Comparison of ENCODE assay signal across 2 cellular contexts in genomic region chr1:121400108-121400507, GRCh38.
TF ChIP-seq lines count a peak whose summit lies in the region.

No MANE protein-coding gene starts in this region.

TF ChIP-seq in HEK293, 187 proteins besides CTCF, POLR2A, EP300 and RAD21:
- TF ChIP-seq ATF2 (tag by site-specific recombination; IDR thresholded peaks at IDR 0.05; ENCODE audit: low read depth) (peak; percentile 74; the same call in 1 of the 2 replicates), ZNF366 (tag by site-specific recombination; conservative IDR thresholded peaks at IDR 0.05) (peak; percentile 27), ZNF24 (tag by site-specific recombination; IDR thresholded peaks at IDR 0.05) (peak; percentile 54; the same call in 1 of the 2 replicates)
TF ChIP-seq in HEK293: peak in this region for 3; not testable (repeated sequence) for 184.

TF ChIP-seq in GM12878, 131 proteins besides CTCF, POLR2A, EP300 and RAD21:
- TF ChIP-seq ZNF24 (IDR thresholded peaks at IDR 0.05): peak; percentile 44; the same call in 1 of the 2 replicates
